8 cellular contexts compared by ENCODE assay signal in genomic region chr10:43265799-43266721, GRCh38.
DNase-seq lines count a peak whose midpoint lies in the region; ATAC-seq and TF ChIP-seq lines count a peak whose summit lies in the region.

No MANE protein-coding gene starts in this region.

- TF ChIP-seq CTCF in fibroblast of pulmonary artery (IDR thresholded peaks at IDR 0.05; ENCODE audit: low read length, missing control alignments) (peak; percentile 4), parathyroid adenoma (IDR thresholded peaks at IDR 0.05) (peak; percentile 56)

- no peaks in the 10 kb centered on the region for H3K27me3 ChIP-seq in parathyroid adenoma (ENCODE audit: control insufficient read depth, insufficient read depth, low read length)

- peak overlapping the region; percentile 65 for H3K4me2 ChIP-seq in parathyroid adenoma (ENCODE audit: low read length)

- H2AFZ ChIP-seq in parathyroid adenoma = peak overlapping the region; percentile 85

- H3K27ac ChIP-seq in parathyroid adenoma = peak overlapping the region; percentile 71

- peak; percentile 52 for DNase-seq in activated naive CD4-positive, alpha-beta T cell treated with Interleukin-2 at 50 U/mL for 16 hours
- DNase-seq in activated naive CD4-positive, alpha-beta T cell treated with anti-CD3 and anti-CD28 coated beads, Interleukin-2, amount 50 U/mL, for 16 hours = no peak
- DNase-seq in activated CD8-positive, alpha-beta memory T cell treated with anti-CD3 and anti-CD28 coated beads, Interleukin-2, amount 50 U/mL, for 4 hours = peak; percentile 43
- DNase-seq in fibroblast of pulmonary artery (ENCODE audit: low read depth) (no peak), NCI-H187 (lab: John Stamatoyannopoulos, UW) (no peak)

- no peaks in the 10 kb centered on the region for H3K79me2 ChIP-seq in parathyroid adenoma

- H3K4me3 ChIP-seq in fibroblast of pulmonary artery (replicated peaks; ENCODE audit: low read depth, low read length) = no peak overlapping the region
- peak overlapping the region; percentile 37 for H3K4me3 ChIP-seq in parathyroid adenoma (ENCODE audit: low read depth, low read length)

- H3K36me3 ChIP-seq in parathyroid adenoma (ENCODE audit: control insufficient read depth, insufficient read depth, low read length) = no peaks in the 10 kb centered on the region

- no peaks in the 10 kb centered on the region for H3K4me1 ChIP-seq in parathyroid adenoma

- H3K9ac ChIP-seq in parathyroid adenoma = no peak overlapping the region

- ATAC-seq in GM18519 (IDR thresholded peaks at IDR 0.05; ENCODE audit: low FRiP score, unreplicated experiment) (no peak), HG03432 (IDR thresholded peaks at IDR 0.05; ENCODE audit: unreplicated experiment) (no peak)

- no peaks in the 10 kb centered on the region for H3K9me3 ChIP-seq in parathyroid adenoma (ENCODE audit: control insufficient read depth, low read length)

Comparison
In these comparisons a context has a peak if more than half of its experiments do, and no peak if none do; other contexts are left out.
1. DNase-seq: peak in activated naive CD4-positive, alpha-beta T cell treated with Interleukin-2 at 50 U/mL for 16 hours (single experiment) and activated CD8-positive, alpha-beta memory T cell treated with anti-CD3 and anti-CD28 coated beads, Interleukin-2, amount 50 U/mL, for 4 hours (single experiment); none in activated naive CD4-positive, alpha-beta T cell treated with anti-CD3 and anti-CD28 coated beads, Interleukin-2, amount 50 U/mL, for 16 hours (single experiment), fibroblast of pulmonary artery (single experiment) and NCI-H187 (0 of 2).